ENCODE assay signal across 18 cellular contexts in genomic region chr9:117715411-117715989, GRCh38.
"Had no signal": no experiment of that assay in that cellular context is flagged by ENCODE, and none has a peak within 500 bp of the region (broad histone marks: within the 10 kb centered on the region; RNA-seq: fewer than 3 reads in every experiment).

No MANE protein-coding gene starts in this region.

- H3K27me3 Mint-ChIP-seq: activated naive CD8-positive, alpha-beta T cell had no signal

- DNase-seq: activated CD4-positive, alpha-beta T cell treated with anti-CD3 and anti-CD28 coated beads, Interleukin-2, amount 10 ng/mL, durations not matched to agents 7 days and 5 days; activated CD8-positive, alpha-beta memory T cell treated with anti-CD3 and anti-CD28 coated beads, Interleukin-2, amount 50 U/mL, for 48 hours; activated gamma-delta T cell; activated T-cell treated with anti-CD3 and anti-CD28 coated beads, Interleukin-2, amount 50 U/mL, for 72 hours; amniotic stem cell; caudate nucleus; colonic mucosa; effector CD4-positive, alpha-beta T cell; esophagus squamous epithelium; gastrocnemius medialis; heart right ventricle; islet precursor cell; nephron progenitor cell; ovary; sigmoid colon; stimulated activated CD4-positive, alpha-beta T cell treated with anti-CD3 and anti-CD28 coated beads, Interleukin-12 subunit alpha, Interleukin-12 subunit beta, amount 100 ng/mL, for 4 hours; stimulated activated CD4-positive, alpha-beta T cell treated with anti-CD3 and anti-CD28 coated beads, Interleukin-2, amount 100 ng/mL, for 24 hours had no signal

- H3K4me1 Mint-ChIP-seq: nephron progenitor cell had no signal

- H3K4me3 Mint-ChIP-seq: activated CD4-positive, alpha-beta T cell treated with anti-CD3 and anti-CD28 coated beads, Interleukin-2, amount 10 ng/mL, durations not matched to agents 7 days and 5 days; activated naive CD8-positive, alpha-beta T cell; activated T-cell treated with anti-CD3 and anti-CD28 coated beads, Interleukin-2, amount 50 U/mL, for 72 hours; nephron progenitor cell had no signal

- H3K9me3 ChIP-seq: colonic mucosa, esophagus squamous epithelium, gastrocnemius medialis, heart right ventricle, ovary, sigmoid colon had no signal

- H3K27me3 ChIP-seq: colonic mucosa, esophagus squamous epithelium, gastrocnemius medialis, heart right ventricle, ovary, sigmoid colon had no signal

- H3K36me3 Mint-ChIP-seq: activated naive CD8-positive, alpha-beta T cell had no signal

- H3K27ac Mint-ChIP-seq: activated CD4-positive, alpha-beta T cell treated with anti-CD3 and anti-CD28 coated beads, Interleukin-2, amount 10 ng/mL, durations not matched to agents 7 days and 5 days; activated naive CD8-positive, alpha-beta T cell; activated T-cell treated with anti-CD3 and anti-CD28 coated beads, Interleukin-2, amount 50 U/mL, for 72 hours; nephron progenitor cell had no signal

- H3K36me3 ChIP-seq: colonic mucosa, ovary had no signal

- H3K4me1 ChIP-seq: colonic mucosa had no signal

- H3K27ac ChIP-seq: colonic mucosa, esophagus squamous epithelium, ovary, sigmoid colon had no signal

- H3K9me3 Mint-ChIP-seq: activated T-cell treated with anti-CD3 and anti-CD28 coated beads, Interleukin-2, amount 50 U/mL, for 72 hours; nephron progenitor cell had no signal

- H3K4me3 ChIP-seq: colonic mucosa, esophagus squamous epithelium, gastrocnemius medialis, heart right ventricle, ovary, sigmoid colon had no signal
